ENCODE assay signal across 8 cellular contexts in genomic region chr6:46129634-46130505, GRCh38. TPM values are rescaled to one million over a fixed set of nuclear protein-coding genes. Genes with fewer than 3 reads are reported as not detected.
DNase-seq lines count a peak whose midpoint lies in the region; ATAC-seq and TF ChIP-seq lines count a peak whose summit lies in the region.

Gene ENPP4, plus strand, starts transcription at chr6:46129989. Its CDS starts 9,595 bp downstream, at chr6:46139584.

- H3K4me3 ChIP-seq in BJ (ENCODE audit: low read depth, low read length) (peak within 1 kb of the TSS; percentile 33), endocrine pancreas (ENCODE audit: control insufficient read depth, insufficient read depth, low read length) (peak within 1 kb of the TSS; percentile 91), mesendoderm (ENCODE audit: low read length) (peak within 1 kb of the TSS; percentile 49)

- no peak within 1 kb of the TSS for H2AK5ac ChIP-seq in mesendoderm (ENCODE audit: low read length)

- H3K18ac ChIP-seq in mesendoderm (ENCODE audit: low read length): peak within 1 kb of the TSS; percentile 28

- H3K79me2 ChIP-seq in mesendoderm (ENCODE audit: control insufficient read depth, insufficient read depth, low read length): no peaks in the 10 kb centered on the region

- peak; percentile 98 for ATAC-seq in HG03469 (IDR thresholded peaks at IDR 0.05; ENCODE audit: unreplicated experiment)

- peak; percentile 27 for DNase-seq in BJ (ENCODE audit: low read depth)
- DNase-seq in GM19240 (ENCODE audit: insufficient read length, low spot score): peak; percentile 77
- peak; percentile 96 for DNase-seq in NCI-H774 (lab: John Stamatoyannopoulos, UW)
- DNase-seq in activated CD8-positive, alpha-beta memory T cell treated with anti-CD3 and anti-CD28 coated beads for 4 hours (ENCODE audit: low read depth in 2 of 2): peak; percentile 78 to 85
- DNase-seq in mesendoderm: peak; percentile 95
- DNase-seq in stimulated activated CD8-positive, alpha-beta memory T cell treated with anti-CD3 and anti-CD28 coated beads, Interleukin-12 subunit alpha, Interleukin-12 subunit beta, amount 100 ng/mL, for 4 hours (ENCODE audit: low read depth): peak; percentile 81

- no peak within 1 kb of the TSS for H4K8ac ChIP-seq in mesendoderm (ENCODE audit: low read depth, low read length)

- no peaks in the 10 kb centered on the region for H3K79me1 ChIP-seq in mesendoderm (ENCODE audit: low read length)

- H3K4me1 ChIP-seq in endocrine pancreas (ENCODE audit: control insufficient read depth, insufficient read depth, low read length) (peaks cover 6% of the 10 kb centered on the region), mesendoderm (ENCODE audit: control insufficient read depth, low read depth, low read length) (peaks cover 2% of the 10 kb centered on the region)

- H3K9ac ChIP-seq in endocrine pancreas (ENCODE audit: control insufficient read depth, insufficient read depth, low read length): peak within 1 kb of the TSS; percentile 74
- H3K9ac ChIP-seq in mesendoderm (ENCODE audit: low read length): peak within 1 kb of the TSS; percentile 54

- no peaks in the 10 kb centered on the region for H3K36me3 ChIP-seq in BJ (ENCODE audit: control insufficient read depth, insufficient read depth, low read length)
- H3K36me3 ChIP-seq in endocrine pancreas (ENCODE audit: control insufficient read depth, insufficient read depth, low read length): no peaks in the 10 kb centered on the region
- no peaks in the 10 kb centered on the region for H3K36me3 ChIP-seq in mesendoderm (ENCODE audit: control insufficient read depth, insufficient read depth, low read length)

- no peak within 1 kb of the TSS for H3K23ac ChIP-seq in mesendoderm (ENCODE audit: low read length)

- H4K5ac ChIP-seq in mesendoderm (ENCODE audit: low read length): no peak within 1 kb of the TSS

- H3K9me3 ChIP-seq in endocrine pancreas (ENCODE audit: control insufficient read depth, low read length): no peaks in the 10 kb centered on the region

- POLR2A ChIA-PET in BJ (lab: Charles Lee): no interaction called here

- no peak for TF ChIP-seq CTCF in BJ (IDR thresholded peaks at IDR 0.05; ENCODE audit: insufficient read depth, low read depth, low read length)

- H3K27me3 ChIP-seq in BJ (ENCODE audit: control insufficient read depth, insufficient read depth, low read length): no peaks in the 10 kb centered on the region
- H3K27me3 ChIP-seq in endocrine pancreas (ENCODE audit: control insufficient read depth, insufficient read depth, low read length): no peaks in the 10 kb centered on the region
- H3K27me3 ChIP-seq in mesendoderm (ENCODE audit: insufficient read depth, low read length, poor library complexity): no peaks in the 10 kb centered on the region

- peak within 1 kb of the TSS; percentile 67 for H3K56ac ChIP-seq in mesendoderm (ENCODE audit: low read length)

- H2BK120ac ChIP-seq in mesendoderm (ENCODE audit: low read depth, low read length): no peak within 1 kb of the TSS

- no peak within 1 kb of the TSS for H3K4ac ChIP-seq in mesendoderm (ENCODE audit: low read depth, low read length)

- CTCF ChIA-PET in BJ (lab: Yijun Ruan, JAX): no interaction called here

- no CpG with 5 or more reads among the region's 61 CpGs for WGBS in mesendoderm (ENCODE audit: extremely low coverage, insufficient coverage, low lambda C conversion rate)

- no peak within 1 kb of the TSS for H3K27ac ChIP-seq in mesendoderm (ENCODE audit: low read depth, low read length)

- H3K4me2 ChIP-seq in mesendoderm (ENCODE audit: low read length): peak within 1 kb of the TSS; percentile 93

- no peak within 1 kb of the TSS for H2BK15ac ChIP-seq in mesendoderm (replicated peaks; ENCODE audit: low read depth)

- H2BK5ac ChIP-seq in mesendoderm (ENCODE audit: low read length): no peak within 1 kb of the TSS

RNA-seq across cellular contexts. Expression of gene ENPP4, which starts in this region (rescaled TPM):
- 0.25 and 0.63 TPM in 2 replicates for polyA plus RNA-seq in BJ (2011; rRNA removed)
- 0.15 and 0.28 TPM in 2 replicates for polyA minus RNA-seq in BJ (2011; rRNA and poly(A)+ RNA removed)
- 1.4 TPM for polyA plus RNA-seq in mesendoderm (2013, experiment 1 of 2)
- polyA plus RNA-seq in mesendoderm (2013, experiment 2 of 2): 1.5 TPM

Comparison
In these comparisons a context has a peak if more than half of its experiments do, and no peak if none do; other contexts are left out.
1. Peak in DNase-seq and H3K4me3 ChIP-seq in BJ; RNA of the gene not detected or under 1 TPM.
2. DNase-seq: peak in every context shown above with its lines; median percentile 96 in NCI-H774; 95 in mesendoderm; 82 in activated CD8-positive, alpha-beta memory T cell treated with anti-CD3 and anti-CD28 coated beads for 4 hours; 81 in stimulated activated CD8-positive, alpha-beta memory T cell treated with anti-CD3 and anti-CD28 coated beads, Interleukin-12 subunit alpha, Interleukin-12 subunit beta, amount 100 ng/mL, for 4 hours; 77 in GM19240; 27 in BJ.
3. H3K4me3 ChIP-seq: peak in every context shown above with its lines; median percentile 91 in endocrine pancreas; 49 in mesendoderm; 33 in BJ.